ENCODE assay signal across 7 cellular contexts in genomic region chr11:61229458-61229857, GRCh38. TPM values are rescaled to one million over a fixed set of nuclear protein-coding genes. Genes with fewer than 3 reads are reported as not detected.
"Had no signal": no experiment of that assay in that cellular context is flagged by ENCODE, and none has a peak within 500 bp of the region (broad histone marks: within the 10 kb centered on the region; RNA-seq: fewer than 3 reads in every experiment).

No MANE protein-coding gene starts in this region.

RNA-seq across cellular contexts. Expression of gene PGA4, which starts 7.3 kb away (rescaled TPM):
- total RNA-seq: ureter had no signal

RNA-seq across cellular contexts. Expression of gene PGA5, which starts 11.5 kb away (rescaled TPM):
- total RNA-seq: suprapubic skin, temporal lobe, thoracic aorta, upper lobe of right lung, ureter, uterus, vagina had no signal

RNA-seq across cellular contexts. Expression of gene PGA3, which starts 26.1 kb away (rescaled TPM):
- total RNA-seq: upper lobe of right lung, ureter had no signal
